ENCODE assay signal across 12 cellular contexts in genomic region chr19:53877361-53877766, GRCh38. TPM values are rescaled to one million over a fixed set of nuclear protein-coding genes. Genes with fewer than 3 reads are reported as not detected.
DNase-seq lines count a peak whose midpoint lies in the region; ATAC-seq and TF ChIP-seq lines count a peak whose summit lies in the region.
"Had no signal": no experiment of that assay in that cellular context is flagged by ENCODE, and none has a peak within 500 bp of the region (broad histone marks: within the 10 kb centered on the region; RNA-seq: fewer than 3 reads in every experiment).

No MANE protein-coding gene starts in this region.

- H3K4me3 ChIP-seq in AG10803 (ENCODE audit: low read length) (no peak overlapping the region), fibroblast of mammary gland (ENCODE audit: control insufficient read depth, low read depth, low read length) (no peak overlapping the region), OCI-LY7 (ENCODE audit: low read depth, low read length, poor library complexity, severe bottlenecking) (no peak overlapping the region)
- H3K4me3 ChIP-seq: psoas muscle, vagina had no signal

- H3K79me2 ChIP-seq in OCI-LY7 (ENCODE audit: insufficient read depth, low read depth, low read length), result no peaks in the 10 kb centered on the region

- DNase-seq in AG10803 (ENCODE audit: low read depth) (peak; percentile 32), HFFc6 (peak; percentile 49), fibroblast of mammary gland (ENCODE audit: low read depth) (peak; percentile 27), OCI-LY7 (ENCODE audit: low spot score) (no peak), amygdala (lab: John Stamatoyannopoulos, UW) (no peak), NCI-H1092 (lab: John Stamatoyannopoulos, UW) (no peak)
- peak; percentile 85 for DNase-seq in activated CD4-positive, alpha-beta T cell treated with anti-CD3 and anti-CD28 coated beads, Interleukin-2, amount 10 ng/mL, durations not matched to agents 24 days and 14 days
- DNase-seq: cerebellar nuclear complex, NCI-H187 had no signal

- H4K20me1 ChIP-seq in OCI-LY7 (ENCODE audit: insufficient read depth, low read length), result no peaks in the 10 kb centered on the region

- no peak for ATAC-seq in HG02571 (IDR thresholded peaks at IDR 0.05; ENCODE audit: unreplicated experiment)
- ATAC-seq: psoas muscle had no signal

- no peak overlapping the region for H2AFZ ChIP-seq in OCI-LY7 (ENCODE audit: low read length)

- 0 out of 2 replicates have a peak overlapping the region, but pooled peaks have one; percentile 0 for H3K4me3 Mint-ChIP-seq in HFFc6
- peak overlapping the region; percentile 37 for H3K4me3 Mint-ChIP-seq in activated CD4-positive, alpha-beta T cell treated with anti-CD3 and anti-CD28 coated beads, Interleukin-2, amount 10 ng/mL, durations not matched to agents 24 days and 14 days

- intact Hi-C loops in activated CD4-positive, alpha-beta T cell treated with anti-CD3 and anti-CD28 coated beads, Interleukin-2, amount 10 ng/mL, durations not matched to agents 24 days and 14 days (cut with micrococcal nuclease), result no loop called here
- intact Hi-C loops in OCI-LY7 (cut with micrococcal nuclease; ENCODE audit: unreplicated experiment), result no loop called here

- H3K27ac ChIP-seq in OCI-LY7 (ENCODE audit: low read depth, low read length, poor library complexity, severe bottlenecking), result no peak overlapping the region
- H3K27ac ChIP-seq: psoas muscle, vagina had no signal

- peaks cover 4% of the 10 kb centered on the region for H3K4me1 ChIP-seq in OCI-LY7 (ENCODE audit: insufficient read depth, low read length, poor library complexity, severe bottlenecking)
- H3K4me1 ChIP-seq: psoas muscle had no signal

- H3K4me2 ChIP-seq in OCI-LY7 (ENCODE audit: low read length), result no peak overlapping the region

- POLR2A ChIA-PET in OCI-LY7 (lab: Charles Lee), result no interaction called here

- no peaks in the 10 kb centered on the region for H3K9me2 ChIP-seq in OCI-LY7 (ENCODE audit: insufficient read depth, low read length)

- TF ChIP-seq CTCF in AG10803 (conservative IDR thresholded peaks at IDR 0.05; ENCODE audit: low read length), result no peak
- no peak for TF ChIP-seq CTCF in HFFc6 (IDR thresholded peaks at IDR 0.05)
- TF ChIP-seq CTCF in fibroblast of mammary gland (conservative IDR thresholded peaks at IDR 0.05; ENCODE audit: control insufficient read depth, insufficient read depth, low read depth, low read length), result no peak
- no peak for TF ChIP-seq CTCF in OCI-LY7 (conservative IDR thresholded peaks at IDR 0.05; ENCODE audit: low read length)

- CTCF ChIA-PET in OCI-LY7 (lab: Charles Lee; ENCODE audit: unreplicated experiment), result no interaction called here

- H3K9me3 Mint-ChIP-seq in HFFc6, result no peaks in the 10 kb centered on the region; the same call in 1 of the 2 replicates
- no peaks in the 10 kb centered on the region for H3K9me3 Mint-ChIP-seq in activated CD4-positive, alpha-beta T cell treated with anti-CD3 and anti-CD28 coated beads, Interleukin-2, amount 10 ng/mL, durations not matched to agents 24 days and 14 days

- H3K27me3 Mint-ChIP-seq in HFFc6 (ENCODE audit: insufficient read depth), result peaks cover 40% of the 10 kb centered on the region
- no peaks in the 10 kb centered on the region for H3K27me3 Mint-ChIP-seq in activated CD4-positive, alpha-beta T cell treated with anti-CD3 and anti-CD28 coated beads, Interleukin-2, amount 10 ng/mL, durations not matched to agents 24 days and 14 days

- BruUV-seq in OCI-LY7 (replicated peaks; lab: Mats Ljungman, UMichigan), result no TSS peak

- peaks cover 44% of the 10 kb centered on the region for H3K36me3 Mint-ChIP-seq in HFFc6 (ENCODE audit: low read depth)
- H3K36me3 Mint-ChIP-seq in activated CD4-positive, alpha-beta T cell treated with anti-CD3 and anti-CD28 coated beads, Interleukin-2, amount 10 ng/mL, durations not matched to agents 24 days and 14 days (ENCODE audit: low read depth), result peaks cover 35% of the 10 kb centered on the region

- H3K4me1 Mint-ChIP-seq in HFFc6 (ENCODE audit: low read depth), result peaks cover 27% of the 10 kb centered on the region
- peaks cover 51% of the 10 kb centered on the region for H3K4me1 Mint-ChIP-seq in activated CD4-positive, alpha-beta T cell treated with anti-CD3 and anti-CD28 coated beads, Interleukin-2, amount 10 ng/mL, durations not matched to agents 24 days and 14 days

- peak overlapping the region; percentile 37; the same call in 1 of the 2 replicates for H3K27ac Mint-ChIP-seq in HFFc6
- H3K27ac Mint-ChIP-seq in activated CD4-positive, alpha-beta T cell treated with anti-CD3 and anti-CD28 coated beads, Interleukin-2, amount 10 ng/mL, durations not matched to agents 24 days and 14 days, result peak overlapping the region; percentile 39

- H3K36me3 ChIP-seq in OCI-LY7 (ENCODE audit: insufficient read depth, low read length), result no peaks in the 10 kb centered on the region

- H3K9me3 ChIP-seq in OCI-LY7 (ENCODE audit: low read length), result no peaks in the 10 kb centered on the region
- H3K9me3 ChIP-seq: psoas muscle, vagina had no signal

RNA-seq across cellular contexts. Expression of gene PRKCG, which starts 4.6 kb away (rescaled TPM):
- total RNA-seq in HFFc6 (2021; fragmentation: NEBNext Ultra II Directional; extraction: Animal tissue kit (Norgen Biotek cat#: 25700)), result under 1 TPM in 2 of 6 experiments, not detected in 4; 0.23 to 0.28 TPM
- not detected in 2 replicates for total RNA-seq in activated CD4-positive, alpha-beta T cell treated with anti-CD3 and anti-CD28 coated beads, Interleukin-2, amount 10 ng/mL, durations not matched to agents 24 days and 14 days
- total RNA-seq in OCI-LY7 (2014; rRNA removed; shearing (Covaris generic)), result not detected in 2 replicates
- not detected in 2 replicates for total RNA-seq in OCI-LY7 (2022)
- total RNA-seq: psoas muscle, vagina had no signal

RNA-seq across cellular contexts. Expression of gene MYADM, which starts 9.7 kb away (rescaled TPM):
- 100 to 1,000 TPM; 304 to 350 (median 316) TPM for total RNA-seq in HFFc6 (2021; fragmentation: NEBNext Ultra II Directional; extraction: Animal tissue kit (Norgen Biotek cat#: 25700))
- total RNA-seq in activated CD4-positive, alpha-beta T cell treated with anti-CD3 and anti-CD28 coated beads, Interleukin-2, amount 10 ng/mL, durations not matched to agents 24 days and 14 days, result 65.6 and 69.0 TPM in 2 replicates
- 0.98 and 3.2 TPM in 2 replicates for total RNA-seq in OCI-LY7 (2014; rRNA removed; shearing (Covaris generic))
- total RNA-seq in OCI-LY7 (2022), result 0.55 and 0.82 TPM in 2 replicates

RNA-seq across cellular contexts. Expression of gene CACNG7, which starts 31.7 kb away (rescaled TPM):
- 1 to 10 TPM in 1 of 6 experiments, under 1 TPM in 5; 0.38 to 1.2 (median 0.70) TPM for total RNA-seq in HFFc6 (2021; fragmentation: NEBNext Ultra II Directional; extraction: Animal tissue kit (Norgen Biotek cat#: 25700))
- not detected in 2 replicates for total RNA-seq in activated CD4-positive, alpha-beta T cell treated with anti-CD3 and anti-CD28 coated beads, Interleukin-2, amount 10 ng/mL, durations not matched to agents 24 days and 14 days
- not detected in 2 replicates for total RNA-seq in OCI-LY7 (2014; rRNA removed; shearing (Covaris generic))
- total RNA-seq in OCI-LY7 (2022), result not detected in 2 replicates
- total RNA-seq: psoas muscle, vagina had no signal

RNA-seq across cellular contexts. Expression of gene NLRP12, which starts 53.2 kb away (rescaled TPM):
- total RNA-seq in HFFc6 (2021; fragmentation: NEBNext Ultra II Directional; extraction: Animal tissue kit (Norgen Biotek cat#: 25700)), result not detected
- not detected in 2 replicates for total RNA-seq in activated CD4-positive, alpha-beta T cell treated with anti-CD3 and anti-CD28 coated beads, Interleukin-2, amount 10 ng/mL, durations not matched to agents 24 days and 14 days
- not detected in 2 replicates for total RNA-seq in OCI-LY7 (2014; rRNA removed; shearing (Covaris generic))
- not detected in 2 replicates for total RNA-seq in OCI-LY7 (2022)

Comparison
In these comparisons a context has a peak if more than half of its experiments do, and no peak if none do; other contexts are left out.
1. DNase-seq: peak in AG10803 (single experiment), HFFc6 (single experiment), activated CD4-positive, alpha-beta T cell treated with anti-CD3 and anti-CD28 coated beads, Interleukin-2, amount 10 ng/mL, durations not matched to agents 24 days and 14 days (single experiment) and fibroblast of mammary gland (single experiment); none in OCI-LY7 (single experiment), amygdala (0 of 56) and NCI-H1092 (single experiment).
2. RNA of gene MYADM, which starts 9.7 kb away (total RNA-seq): 304 to 350 TPM in HFFc6 and 65.6 to 69.0 TPM in activated CD4-positive, alpha-beta T cell treated with anti-CD3 and anti-CD28 coated beads, Interleukin-2, amount 10 ng/mL, durations not matched to agents 24 days and 14 days; 0.55 to 3.2 TPM in OCI-LY7; every median in the first group is over 10 times any median in the second.